24 cellular contexts compared by ENCODE assay signal in genomic region chr4:39179681-39180080, GRCh38. TPM values are rescaled to one million over a fixed set of nuclear protein-coding genes. Genes with fewer than 3 reads are reported as not detected.
DNase-seq lines count a peak whose midpoint lies in the region; ATAC-seq and TF ChIP-seq lines count a peak whose summit lies in the region.
"Had no signal": no experiment of that assay in that cellular context is flagged by ENCODE, and none has a peak within 500 bp of the region (broad histone marks: within the 10 kb centered on the region; RNA-seq: fewer than 3 reads in every experiment).

No MANE protein-coding gene starts in this region.

- no peaks in the 10 kb centered on the region for H3K36me3 ChIP-seq in SK-N-SH (replicated peaks in 1 of 2; ENCODE audit: control insufficient read depth in 1 of 2, insufficient read depth in 2 of 2, low read length in 1 of 2)
- H3K36me3 ChIP-seq: BE2C; BLaER1 treated with 17β-estradiol and CSF1 and Interleukin-3, amounts not matched to agents 10 nM and 100 nM; HAP-1 had no signal

- no peak for TF ChIP-seq RAD21 in SK-N-SH (IDR thresholded peaks at IDR 0.05; ENCODE audit: low read length)

- H3K79me2 ChIP-seq in SK-N-SH (ENCODE audit: insufficient read depth) = peaks cover 6% of the 10 kb centered on the region; the same call in 1 of the 2 replicates

- no peak for ATAC-seq in activated naive CD8-positive, alpha-beta T cell treated with anti-CD3 and anti-CD28 coated beads, Interleukin-2, amount 50 U/mL, for 24 hours
- no peak for ATAC-seq in HG03520 (IDR thresholded peaks at IDR 0.05; ENCODE audit: unreplicated experiment)
- ATAC-seq: A549, GM12878 had no signal

- no peaks in the 10 kb centered on the region for H3K9me3 Mint-ChIP-seq in activated naive CD8-positive, alpha-beta T cell treated with anti-CD3 and anti-CD28 coated beads for 36 hours
- H3K9me3 Mint-ChIP-seq in activated naive CD8-positive, alpha-beta T cell treated with anti-CD3 and anti-CD28 coated beads, Interleukin-2, amount 50 U/mL, for 24 hours = no peaks in the 10 kb centered on the region
- H3K9me3 Mint-ChIP-seq: CD14-positive monocyte; CD4-positive, alpha-beta T cell; CD8-positive, alpha-beta memory T cell; HFFc6 had no signal

- H3K9ac ChIP-seq in SK-N-SH = no peak overlapping the region
- H3K9ac ChIP-seq: BLaER1 treated with 17β-estradiol and CSF1 and Interleukin-3, amounts not matched to agents 10 nM and 100 nM had no signal

- no peak for TF ChIP-seq CTCF in SK-N-SH (IDR thresholded peaks at IDR 0.05)

- peaks cover 2% of the 10 kb centered on the region for H3K4me1 Mint-ChIP-seq in activated naive CD8-positive, alpha-beta T cell treated with anti-CD3 and anti-CD28 coated beads for 36 hours
- peaks cover 14% of the 10 kb centered on the region for H3K4me1 Mint-ChIP-seq in activated naive CD8-positive, alpha-beta T cell treated with anti-CD3 and anti-CD28 coated beads, Interleukin-2, amount 50 U/mL, for 24 hours

- no peaks in the 10 kb centered on the region for H3K9me3 ChIP-seq in SK-N-SH
- H3K9me3 ChIP-seq: A549; BE2C; BLaER1 treated with 17β-estradiol and CSF1 and Interleukin-3, amounts not matched to agents 10 nM and 100 nM; HAP-1 had no signal

- no peak overlapping the region for H3K4me3 Mint-ChIP-seq in activated naive CD8-positive, alpha-beta T cell treated with anti-CD3 and anti-CD28 coated beads for 36 hours
- no peak overlapping the region for H3K4me3 Mint-ChIP-seq in activated naive CD8-positive, alpha-beta T cell treated with anti-CD3 and anti-CD28 coated beads, Interleukin-2, amount 50 U/mL, for 24 hours
- H3K4me3 Mint-ChIP-seq: CD14-positive monocyte; CD4-positive, alpha-beta T cell; HFFc6 had no signal

- no peak overlapping the region for H2AFZ ChIP-seq in SK-N-SH (ENCODE audit: low read depth)

- no peaks in the 10 kb centered on the region for H3K27me3 ChIP-seq in SK-N-SH (ENCODE audit: insufficient read depth)

- DNase-seq in activated naive CD8-positive, alpha-beta T cell treated with anti-CD3 and anti-CD28 coated beads for 36 hours = no peak
- DNase-seq in activated naive CD8-positive, alpha-beta T cell treated with anti-CD3 and anti-CD28 coated beads, Interleukin-2, amount 50 U/mL, for 24 hours = no peak
- DNase-seq in SK-MEL-5 (ENCODE audit: low read depth, low spot score) (peak; percentile 73), foreskin melanocyte (peak; percentile 64), A172 (ENCODE audit: low spot score) (no peak), SK-N-SH (no peak)
- DNase-seq: ACHN; AML-193; BE2C; CD4-positive, alpha-beta T cell; CD8-positive, alpha-beta memory T cell; DMS 273 treated with DMSO at 0.1 percent for 48 hours; DMS79; EL; GDM1; GOT3; HFFc6 had no signal

- CTCF ChIA-PET in SK-N-SH (lab: Yijun Ruan, JAX) = interaction anchor here (1.5 kb wide), 1 partner anchor 277 kb away, joined by 5 read pairs; no protein-coding TSS in a partner anchor

- in situ Hi-C loops in SK-MEL-5 (cut with HindIII; ENCODE audit: low pct_unique_long_range_greater_than_20kb, low sequenced_read_pairs) = no loop called here

- peaks cover 5% of the 10 kb centered on the region for H3F3A ChIP-seq in SK-N-SH (replicated peaks; ENCODE audit: insufficient read depth)

- no peak overlapping the region for H3K27ac ChIP-seq in SK-N-SH (ENCODE audit: low read depth in 2 of 2, low read length in 1 of 2)
- H3K27ac ChIP-seq: 22Rv1; A549; BLaER1 treated with 17β-estradiol and CSF1 and Interleukin-3, amounts not matched to agents 10 nM and 100 nM had no signal

- no peaks in the 10 kb centered on the region for H4K20me1 ChIP-seq in SK-N-SH (ENCODE audit: insufficient read depth)
- H4K20me1 ChIP-seq: BLaER1 treated with 17β-estradiol and CSF1 and Interleukin-3, amounts not matched to agents 10 nM and 100 nM had no signal

- POLR2A ChIA-PET in SK-N-SH (lab: Yijun Ruan, JAX) = no interaction called here

- no peaks in the 10 kb centered on the region for H3K36me3 Mint-ChIP-seq in activated naive CD8-positive, alpha-beta T cell treated with anti-CD3 and anti-CD28 coated beads for 36 hours
- no peaks in the 10 kb centered on the region for H3K36me3 Mint-ChIP-seq in activated naive CD8-positive, alpha-beta T cell treated with anti-CD3 and anti-CD28 coated beads, Interleukin-2, amount 50 U/mL, for 24 hours (ENCODE audit: low read depth)
- H3K36me3 Mint-ChIP-seq: CD14-positive monocyte; CD8-positive, alpha-beta memory T cell had no signal

- peaks cover 11% of the 10 kb centered on the region for H3K27me3 Mint-ChIP-seq in activated naive CD8-positive, alpha-beta T cell treated with anti-CD3 and anti-CD28 coated beads for 36 hours
- H3K27me3 Mint-ChIP-seq in activated naive CD8-positive, alpha-beta T cell treated with anti-CD3 and anti-CD28 coated beads, Interleukin-2, amount 50 U/mL, for 24 hours = peaks cover 4% of the 10 kb centered on the region

- no peak overlapping the region for H3K4me2 ChIP-seq in SK-N-SH
- H3K4me2 ChIP-seq: A549; BLaER1 treated with 17β-estradiol and CSF1 and Interleukin-3, amounts not matched to agents 10 nM and 100 nM had no signal

- H3K9me2 ChIP-seq in SK-N-SH = no peaks in the 10 kb centered on the region

- H3K27ac Mint-ChIP-seq in activated naive CD8-positive, alpha-beta T cell treated with anti-CD3 and anti-CD28 coated beads for 36 hours = peak overlapping the region; percentile 28
- H3K27ac Mint-ChIP-seq in activated naive CD8-positive, alpha-beta T cell treated with anti-CD3 and anti-CD28 coated beads, Interleukin-2, amount 50 U/mL, for 24 hours = no peak overlapping the region
- H3K27ac Mint-ChIP-seq: CD14-positive monocyte; CD4-positive, alpha-beta T cell; HFFc6 had no signal

- H3K4me3 ChIP-seq in SK-N-SH (ENCODE audit: low read depth in 2 of 2, low read length in 1 of 2) = no peak overlapping the region
- H3K4me3 ChIP-seq: A549; BLaER1 treated with 17β-estradiol and CSF1 and Interleukin-3, amounts not matched to agents 10 nM and 100 nM; GM12878; HAP-1 had no signal

- 69% methylated on average over 3 of the region's 3 CpGs for WGBS in SK-N-SH (ENCODE audit: low lambda C conversion rate)

- peaks cover 0 to 4% of the 10 kb centered on the region in 2 experiments; a peak in 3 of 4 replicates for H3K4me1 ChIP-seq in SK-N-SH (ENCODE audit: control insufficient read depth in 1 of 2, insufficient read depth in 2 of 2, low read depth in 1 of 2, low read length in 1 of 2)
- H3K4me1 ChIP-seq: BE2C had no signal

- TF ChIP-seq EP300 in SK-N-SH (IDR thresholded peaks at IDR 0.05; ENCODE audit: borderline replicate concordance in 1 of 2, low read depth in 1 of 2, low read length in 1 of 2) = no peak

TF ChIP-seq in SK-N-SH, 30 proteins besides CTCF, POLR2A, EP300 and RAD21 (continues in another document):
- no peak for TF ChIP-seq GATA2 (CRISPR knock-in tag; IDR thresholded peaks at IDR 0.05)
- TF ChIP-seq JUND (IDR thresholded peaks at IDR 0.05) = no peak
- TF ChIP-seq ELF1 (IDR thresholded peaks at IDR 0.05) = no peak
- no peak for TF ChIP-seq RCOR1 (IDR thresholded peaks at IDR 0.05; ENCODE audit: low read length)
- no peak for TF ChIP-seq USF2 (IDR thresholded peaks at IDR 0.05; ENCODE audit: borderline replicate concordance, low read depth, low read length)
- no peak for TF ChIP-seq FOXJ3 (CRISPR knock-in tag; IDR thresholded peaks at IDR 0.05)
- no peak for TF ChIP-seq TEAD4 (IDR thresholded peaks at IDR 0.05; ENCODE audit: borderline replicate concordance, insufficient read depth)
- no peak for TF ChIP-seq REST (IDR thresholded peaks at IDR 0.05; ENCODE audit: low read depth, low read length)
- TF ChIP-seq MXI1 (IDR thresholded peaks at IDR 0.05; ENCODE audit: low read depth, low read length) = no peak
- TF ChIP-seq CHD2 (IDR thresholded peaks at IDR 0.05; ENCODE audit: low read length, partially characterized antibody) = no peak
- TF ChIP-seq YY1 (IDR thresholded peaks at IDR 0.05; ENCODE audit: low read depth) = no peak

RNA-seq across cellular contexts. Expression of gene WDR19, which starts 2.6 kb away (rescaled TPM):
- 10 to 100 TPM; 11.0 to 14.1 TPM for total RNA-seq in activated naive CD8-positive, alpha-beta T cell treated with anti-CD3 and anti-CD28 coated beads for 36 hours
- total RNA-seq in SK-MEL-5 (2014; rRNA removed; shearing (Covaris generic)) = 15.8 and 20.5 TPM in 2 replicates
- polyA plus RNA-seq in SK-MEL-5 (2015; cell fraction: cytosol; rRNA removed) = 12.5 and 16.7 TPM in 2 replicates
- 233 and 284 TPM in 2 replicates for polyA plus RNA-seq in SK-MEL-5 (2015; cell fraction: nucleus; rRNA removed)
- total RNA-seq in A172 (2014; rRNA removed; shearing (Covaris generic)) = 13.5 and 39.9 TPM in 2 replicates
- 23.3 and 35.3 TPM in 2 replicates for polyA plus RNA-seq in SK-N-SH (2012; rRNA removed)
- 14.8 and 17.9 TPM in 2 replicates for polyA plus RNA-seq in SK-N-SH (2012; cell fraction: cytosol; rRNA removed)
- polyA plus RNA-seq in SK-N-SH (2012; cell fraction: nucleus; rRNA removed) = 72.8 and 107 TPM in 2 replicates

Comparison
In these comparisons a context has a peak if more than half of its experiments do, and no peak if none do; other contexts are left out.
1. DNase-seq: peak in SK-MEL-5 (single experiment) and foreskin melanocyte (single experiment); none in activated naive CD8-positive, alpha-beta T cell treated with anti-CD3 and anti-CD28 coated beads for 36 hours (single experiment), activated naive CD8-positive, alpha-beta T cell treated with anti-CD3 and anti-CD28 coated beads, Interleukin-2, amount 50 U/mL, for 24 hours (single experiment), A172 (single experiment) and SK-N-SH (single experiment).